In genomic region chr3:56929809-56930615, GRCh38 we compare ENCODE assay signal across 1 cellular context.
TF ChIP-seq lines count a peak whose summit lies in the region.

No MANE protein-coding gene starts in this region.

TF ChIP-seq in H1, 55 proteins besides CTCF, POLR2A, EP300 and RAD21:
- TF ChIP-seq TEAD4 (IDR thresholded peaks at IDR 0.05; ENCODE audit: low read depth, low read length) = peak; percentile 51; the same call in 1 of the 2 replicates
- TF ChIP-seq RBBP5 (IDR thresholded peaks at IDR 0.05; ENCODE audit: borderline replicate concordance, low read depth, low read length) = no peak
